ENCODE assay signal across 8 cellular contexts in the genomic region with DNA sequence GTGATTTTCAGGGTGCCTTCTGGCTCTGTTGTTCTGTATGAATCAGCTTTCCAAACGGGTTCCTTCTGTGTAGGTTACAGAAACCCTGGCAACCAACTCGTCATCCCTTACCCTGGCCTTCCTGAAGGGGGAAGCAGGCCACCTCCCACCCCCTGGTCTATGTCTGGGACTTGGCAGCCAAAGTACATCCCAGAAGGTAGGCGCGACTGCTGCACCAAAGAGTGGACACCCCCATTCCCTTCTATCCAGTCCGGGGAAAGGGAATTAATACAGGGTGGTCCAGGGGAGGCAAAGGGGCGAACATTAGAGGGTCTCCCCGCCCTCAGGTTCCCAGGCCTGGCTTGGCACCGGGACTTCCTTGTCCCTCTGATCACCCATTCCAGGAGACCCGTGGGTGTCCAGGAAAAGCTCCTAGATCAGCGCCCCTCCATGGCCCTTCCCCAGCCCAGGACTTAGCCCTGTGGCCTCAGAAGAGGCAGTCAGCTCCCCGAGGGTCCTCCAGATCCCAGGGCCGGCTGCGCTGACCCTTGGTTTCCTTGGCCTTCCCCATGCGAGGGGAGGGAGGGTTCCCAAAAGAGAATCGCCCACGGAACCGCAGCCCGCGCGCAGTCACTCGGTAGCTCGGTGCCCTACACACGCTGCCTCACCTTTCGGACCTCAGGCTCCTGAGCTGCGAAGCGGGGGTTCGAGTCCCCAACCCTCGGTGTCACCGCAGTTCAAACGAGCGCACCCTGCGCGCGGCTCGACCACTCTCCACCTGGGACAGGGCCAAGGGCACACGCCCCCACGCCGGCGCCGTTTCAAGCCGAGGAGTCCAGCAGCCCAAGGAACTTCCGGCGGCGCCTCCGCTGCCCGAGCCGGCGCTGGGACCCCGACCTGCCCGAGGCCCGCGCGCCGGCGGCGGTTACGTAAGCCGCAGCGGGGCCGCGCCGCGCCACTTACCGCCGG. TPM values are rescaled to one million over a fixed set of nuclear protein-coding genes. Genes with fewer than 3 reads are reported as not detected.
DNase-seq lines count a peak whose midpoint lies in the region; ATAC-seq lines count a peak whose summit lies in the region.

A gene with protein sequence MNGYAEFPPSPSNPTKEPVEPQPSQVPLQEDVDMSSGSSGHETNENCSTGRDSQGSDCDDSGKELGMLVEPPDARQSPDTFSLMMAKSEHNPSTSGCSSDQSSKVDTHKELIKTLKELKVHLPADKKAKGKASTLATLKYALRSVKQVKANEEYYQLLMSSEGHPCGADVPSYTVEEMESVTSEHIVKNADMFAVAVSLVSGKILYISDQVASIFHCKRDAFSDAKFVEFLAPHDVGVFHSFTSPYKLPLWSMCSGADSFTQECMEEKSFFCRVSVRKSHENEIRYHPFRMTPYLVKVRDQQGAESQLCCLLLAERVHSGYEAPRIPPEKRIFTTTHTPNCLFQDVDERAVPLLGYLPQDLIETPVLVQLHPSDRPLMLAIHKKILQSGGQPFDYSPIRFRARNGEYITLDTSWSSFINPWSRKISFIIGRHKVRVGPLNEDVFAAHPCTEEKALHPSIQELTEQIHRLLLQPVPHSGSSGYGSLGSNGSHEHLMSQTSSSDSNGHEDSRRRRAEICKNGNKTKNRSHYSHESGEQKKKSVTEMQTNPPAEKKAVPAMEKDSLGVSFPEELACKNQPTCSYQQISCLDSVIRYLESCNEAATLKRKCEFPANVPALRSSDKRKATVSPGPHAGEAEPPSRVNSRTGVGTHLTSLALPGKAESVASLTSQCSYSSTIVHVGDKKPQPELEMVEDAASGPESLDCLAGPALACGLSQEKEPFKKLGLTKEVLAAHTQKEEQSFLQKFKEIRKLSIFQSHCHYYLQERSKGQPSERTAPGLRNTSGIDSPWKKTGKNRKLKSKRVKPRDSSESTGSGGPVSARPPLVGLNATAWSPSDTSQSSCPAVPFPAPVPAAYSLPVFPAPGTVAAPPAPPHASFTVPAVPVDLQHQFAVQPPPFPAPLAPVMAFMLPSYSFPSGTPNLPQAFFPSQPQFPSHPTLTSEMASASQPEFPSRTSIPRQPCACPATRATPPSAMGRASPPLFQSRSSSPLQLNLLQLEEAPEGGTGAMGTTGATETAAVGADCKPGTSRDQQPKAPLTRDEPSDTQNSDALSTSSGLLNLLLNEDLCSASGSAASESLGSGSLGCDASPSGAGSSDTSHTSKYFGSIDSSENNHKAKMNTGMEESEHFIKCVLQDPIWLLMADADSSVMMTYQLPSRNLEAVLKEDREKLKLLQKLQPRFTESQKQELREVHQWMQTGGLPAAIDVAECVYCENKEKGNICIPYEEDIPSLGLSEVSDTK (N-terminal part only) (minus strand): TSS at position 909 of the 948 bp plus-strand sequence. CDS start 10,674 bp downstream, outside the sequence.

- DNase-seq in DMS153 (lab: John Stamatoyannopoulos, UW) = peak; percentile 52
- no peak for DNase-seq in DMS153 treated with DMSO at 0.1 percent for 48 hours (lab: John Stamatoyannopoulos, UW; ENCODE audit: unreplicated experiment)
- DNase-seq in KBM-7 = peak; percentile 75
- DNase-seq in T-helper 9 cell = peak; percentile 15
- DNase-seq in cerebellum (ENCODE audit: low spot score) = peak; percentile 39
- peak; percentile 75 for DNase-seq in kidney glomerular epithelial cell (lab: John Stamatoyannopoulos, UW)
- DNase-seq in stimulated activated CD4-positive, alpha-beta T cell treated with anti-CD3 and anti-CD28 coated beads, Interleukin-2, amount 100 ng/mL, for 24 hours = peak; percentile 32 to 47

- peak; percentile 29 for ATAC-seq in GM21576 (IDR thresholded peaks at IDR 0.05; ENCODE audit: unreplicated experiment)

- in situ Hi-C loops in KBM-7 (cut with MboI; ENCODE audit: low pct_unique_long_range_greater_than_20kb, low sequenced_read_pairs) = no loop called here

RNA-seq across cellular contexts. Expression of the gene that starts here (rescaled TPM):
- 7.5 TPM for total RNA-seq in cerebellum
